Comparison of ENCODE assay signal across 25 cellular contexts in genomic region chr7:42431873-42432272, GRCh38.
"Had no signal": no experiment of that assay in that cellular context is flagged by ENCODE, and none has a peak within 500 bp of the region (broad histone marks: within the 10 kb centered on the region; RNA-seq: fewer than 3 reads in every experiment).

No MANE protein-coding gene starts in this region.

- ATAC-seq: left lung; natural killer cell; right lobe of liver; stimulated activated naive B cell treated with anti-CD40 and anti-IgM and Interleukin-4, amounts not matched to agents 10 μg/mL and 1 μg/mL and 100 μg/mL, for 72 hours; stimulated activated naive CD8-positive, alpha-beta T cell treated with anti-CD3 and anti-CD28 coated beads, Interleukin-15, Interleukin-2, amounts not matched to agents 100 U/mL and 50 U/mL, for 24 hours had no signal

- H3K4me3 ChIP-seq: left lung, lung, ovary, right atrium auricular region, right lobe of liver, skin epidermis, stomach, testis, thyroid gland, transverse colon, upper lobe of left lung, vagina had no signal

- DNase-seq: hypothalamus; immature natural killer cell; kidney; left colon; left lung; mesendoderm; naive B cell; natural killer cell; ovary; right lobe of liver; stimulated activated CD4-positive, alpha-beta T cell treated with anti-CD3 and anti-CD28 coated beads, Interleukin-12 subunit alpha, Interleukin-12 subunit beta, amount 100 ng/mL, for 4 hours; stimulated activated CD4-positive, alpha-beta T cell treated with anti-CD3 and anti-CD28 coated beads, Interleukin-15, amount 100 ng/mL, for 24 hours; stimulated activated CD4-positive, alpha-beta T cell treated with anti-CD3 and anti-CD28 coated beads, Interleukin-2, amount 100 ng/mL, for 24 hours; stimulated activated CD4-positive, alpha-beta T cell treated with anti-CD3 and anti-CD28 coated beads, Interleukin-4, amount 100 ng/mL, for 1 hour; stimulated activated naive B cell treated with anti-CD40 and anti-IgM and Interleukin-4, amounts not matched to agents 10 μg/mL and 1 μg/mL and 100 μg/mL, for 72 hours; stimulated activated naive CD8-positive, alpha-beta T cell treated with anti-CD3 and anti-CD28 coated beads, Interleukin-15, Interleukin-2, amounts not matched to agents 100 U/mL and 50 U/mL, for 24 hours; stomach; testis; thyroid gland; transverse colon; upper lobe of left lung had no signal

- H3K36me3 ChIP-seq: left lung, ovary, right atrium auricular region, right lobe of liver, stomach, thyroid gland, transverse colon, upper lobe of left lung, vagina had no signal

- H3K4me1 ChIP-seq: left lung, right atrium auricular region, right lobe of liver, stomach, testis, thyroid gland, upper lobe of left lung had no signal

- H3K27me3 ChIP-seq: left lung, ovary, right atrium auricular region, right lobe of liver, stomach, testis, thyroid gland, transverse colon, upper lobe of left lung, vagina had no signal

- H3K9me3 ChIP-seq: ovary, right atrium auricular region, right lobe of liver, stomach, testis, thyroid gland, transverse colon, upper lobe of left lung, vagina had no signal

- H3K27ac ChIP-seq: left lung, ovary, right atrium auricular region, right lobe of liver, skin epidermis, stomach, testis, thyroid gland, transverse colon, upper lobe of left lung, vagina had no signal
